ENCODE assay signal across 10 cellular contexts in genomic region chr6:170129691-170130171, GRCh38.
DNase-seq lines count a peak whose midpoint lies in the region; ATAC-seq, FAIRE-seq and TF ChIP-seq lines count a peak whose summit lies in the region.
"Had no signal": no experiment of that assay in that cellular context is flagged by ENCODE, and none has a peak within 500 bp of the region (broad histone marks: within the 10 kb centered on the region; RNA-seq: fewer than 3 reads in every experiment).

No MANE protein-coding gene starts in this region.

- H3K4me3 ChIP-seq in BLaER1 treated with 17β-estradiol and CSF1 and Interleukin-3, amounts not matched to agents 10 nM and 100 nM: no peak overlapping the region
- H3K4me3 ChIP-seq in bronchial epithelial cell (ENCODE audit: low read depth, low read length) (no peak overlapping the region), mucosa of descending colon (no peak overlapping the region)
- H3K4me3 ChIP-seq: lung had no signal

- peak overlapping the region in 3 of 11 experiments; percentile 31 to 50 (median 34); a peak in 3 of 22 replicates for H3K27ac ChIP-seq in BLaER1 treated with 17β-estradiol and CSF1 and Interleukin-3, amounts not matched to agents 10 nM and 100 nM
- H3K27ac ChIP-seq: VCaP had no signal

- no peaks in the 10 kb centered on the region for H3K36me3 ChIP-seq in BLaER1 treated with 17β-estradiol and CSF1 and Interleukin-3, amounts not matched to agents 10 nM and 100 nM
- H3K36me3 ChIP-seq in bronchial epithelial cell (ENCODE audit: control insufficient read depth, insufficient read depth, low read length) (no peaks in the 10 kb centered on the region), mucosa of descending colon (ENCODE audit: low read depth) (no peaks in the 10 kb centered on the region)

- H4K20me1 ChIP-seq in BLaER1 treated with 17β-estradiol and CSF1 and Interleukin-3, amounts not matched to agents 10 nM and 100 nM: no peaks in the 10 kb centered on the region

- peak overlapping the region in 9 of 11 experiments; percentile 21 to 68 (median 60); a peak in 17 of 22 replicates for H3K4me2 ChIP-seq in BLaER1 treated with 17β-estradiol and CSF1 and Interleukin-3, amounts not matched to agents 10 nM and 100 nM

- H3K9ac ChIP-seq in BLaER1 treated with 17β-estradiol and CSF1 and Interleukin-3, amounts not matched to agents 10 nM and 100 nM: peak overlapping the region in 3 of 11 experiments; percentile 9 to 41 (median 13); a peak in 1 of 22 replicates

- ATAC-seq in mucosa of descending colon: peak; percentile 51
- ATAC-seq in HG03108 (IDR thresholded peaks at IDR 0.05; ENCODE audit: unreplicated experiment): no peak
- no peak for ATAC-seq in GM21619 (IDR thresholded peaks at IDR 0.05; ENCODE audit: unreplicated experiment)

- TF ChIP-seq CTCF in bronchial epithelial cell (IDR thresholded peaks at IDR 0.05; ENCODE audit: insufficient read depth, low read length, severe bottlenecking) (no peak), mucosa of descending colon (IDR thresholded peaks at IDR 0.05) (no peak)

- peaks cover 0 to 8% (median 4%) of the 10 kb centered on the region in 11 experiments; a peak in 10 of 22 replicates for H3K9me3 ChIP-seq in BLaER1 treated with 17β-estradiol and CSF1 and Interleukin-3, amounts not matched to agents 10 nM and 100 nM (replicated peaks in 1 of 11)
- H3K9me3 ChIP-seq in mucosa of descending colon: no peaks in the 10 kb centered on the region

- DNase-seq in NCI-H146 (lab: John Stamatoyannopoulos, UW) (peak; percentile 99), bronchial epithelial cell (ENCODE audit: low read depth) (peak; percentile 21), mucosa of descending colon (peak in 1 of 3 donors; percentile 38), 8988T (no peak), RKO (ENCODE audit: low spot score) (no peak)

- intact Hi-C loops in mucosa of descending colon (cut with DNase I, micrococcal nuclease): no loop called here

- FAIRE-seq in bronchial epithelial cell (lab: Jason Lieb, UNC): peak; percentile 18

- H3K27me3 ChIP-seq in BLaER1 treated with 17β-estradiol and CSF1 and Interleukin-3, amounts not matched to agents 10 nM and 100 nM: no peaks in the 10 kb centered on the region
- no peaks in the 10 kb centered on the region for H3K27me3 ChIP-seq in bronchial epithelial cell (ENCODE audit: control insufficient read depth, insufficient read depth, low read length)

- peaks cover 13 to 85% (median 73%) of the 10 kb centered on the region in 10 experiments for H3K4me1 ChIP-seq in BLaER1 treated with 17β-estradiol and CSF1 and Interleukin-3, amounts not matched to agents 10 nM and 100 nM
- no peaks in the 10 kb centered on the region for H3K4me1 ChIP-seq in mucosa of descending colon (ENCODE audit: low read depth)

Comparison
In these comparisons a context has a peak if more than half of its experiments do, and no peak if none do; other contexts are left out.
1. DNase-seq: peak in NCI-H146 (single experiment) and bronchial epithelial cell (single experiment); none in 8988T (single experiment) and RKO (single experiment).